6 cellular contexts compared by ENCODE assay signal in the genomic region with DNA sequence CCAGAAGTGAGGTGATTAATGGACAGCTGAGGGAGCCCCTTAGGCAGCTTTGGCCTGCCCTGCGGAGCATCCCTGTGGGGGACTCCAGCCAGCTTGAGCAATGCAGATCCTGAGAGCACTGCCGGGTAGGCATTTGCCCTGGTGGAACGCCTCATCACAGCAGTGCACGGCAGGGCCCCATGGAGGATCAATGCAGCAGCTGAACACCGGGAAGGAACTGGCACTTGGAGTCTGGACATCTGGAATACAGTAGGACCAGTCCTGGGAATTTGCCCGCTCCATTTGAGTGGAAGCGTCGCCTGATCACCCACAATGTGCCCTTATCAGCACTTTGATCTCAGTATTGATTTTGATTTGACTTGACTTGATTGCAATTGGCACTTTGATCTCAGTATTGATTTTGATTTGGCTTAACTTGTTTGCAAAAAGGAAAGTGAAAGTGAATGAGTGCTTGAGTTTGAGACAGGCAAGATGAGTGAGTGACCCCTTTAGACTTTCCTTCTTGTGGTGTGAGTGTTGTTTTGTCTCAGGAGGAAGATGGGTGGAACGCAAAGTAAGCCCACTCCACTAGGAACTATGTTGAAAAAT.
A peak's percentile ranks its signal among the peaks of the same experiment; 100 is the strongest.
DNase-seq lines count a peak whose midpoint lies in the region; ATAC-seq, FAIRE-seq and TF ChIP-seq lines count a peak whose summit lies in the region.
"Not testable (repeated sequence)": the region's sequence is repeated elsewhere in the genome, so short reads cannot be mapped to it uniquely, and the experiment has no call there.

No MANE protein-coding gene starts in this region.

- BruUV-seq in Panc1 (replicated peaks; lab: Mats Ljungman, UMichigan): not testable (repeated sequence)
- BruUV-seq in K562 (replicated peaks; lab: Mats Ljungman, UMichigan): TSS peak; percentile 33

- not testable (repeated sequence) for TF ChIP-seq RAD21 in K562 (CRISPR knock-in tag; conservative IDR thresholded peaks at IDR 0.05 in 1 of 2, IDR thresholded peaks at IDR 0.05 in 1 of 2); liver (IDR thresholded peaks at IDR 0.05)

- H3K9me3 ChIP-seq in Panc1 (ENCODE audit: control insufficient read depth, insufficient read depth, low read depth, low read length); K562 (replicated peaks; ENCODE audit: control insufficient read depth, insufficient read depth, low read depth, low read length); liver (ENCODE audit: control insufficient read depth in 4 of 4, low read length in 3 of 4); small intestine (ENCODE audit: control insufficient read depth, low read depth): not testable (repeated sequence)

- 80% methylated on average over 7 of the region's 9 CpGs for WGBS in K562 (ENCODE audit: insufficient coverage, low coverage, missing lambda C conversion rate)
- WGBS in liver: 53% methylated on average over 9 of the region's 9 CpGs
- WGBS in small intestine, 3 donors: 77 to 92% (median 82%) methylated on average over 8 to 9 of the region's 9 CpGs

- not testable (repeated sequence) for H3K27ac ChIP-seq in Panc1 (ENCODE audit: low read length); K562 (ENCODE audit: extremely low read depth, low read depth, low read length); liver (ENCODE audit: low read depth in 1 of 2, low read length in 2 of 2); small intestine (ENCODE audit: low read depth in 1 of 2, low read length in 1 of 2)

- not testable (repeated sequence) for H3K4me3 ChIP-seq in Panc1 (ENCODE audit: low read depth in 2 of 2, low read length in 2 of 2); K562; liver (ENCODE audit: low read depth in 1 of 3, low read length in 3 of 3); small intestine (ENCODE audit: low read depth in 1 of 2, low read length in 2 of 2)

- not testable (repeated sequence) for H3K27me3 ChIP-seq in Panc1 (ENCODE audit: control insufficient read depth, insufficient read depth, low read length); K562 (ENCODE audit: control insufficient read depth in 2 of 2, insufficient read depth in 2 of 2, low read length in 2 of 2); liver (ENCODE audit: control insufficient read depth in 4 of 4, insufficient read depth in 4 of 4, low read length in 3 of 4); small intestine (ENCODE audit: control insufficient read depth in 2 of 2, insufficient read depth in 2 of 2, low read length in 2 of 2)

- POLR2A ChIA-PET in Panc1 (lab: Charles Lee); K562 (lab: Yijun Ruan, JAX): not testable (repeated sequence)

- not testable (repeated sequence) for H3K79me2 ChIP-seq in K562 (ENCODE audit: control insufficient read depth, insufficient read depth, low read length)

- TF ChIP-seq CTCF in Panc1 (IDR thresholded peaks at IDR 0.05); K562 (IDR thresholded peaks at IDR 0.05 in 2 of 3, conservative IDR thresholded peaks at IDR 0.05 in 1 of 3; ENCODE audit: insufficient read depth in 2 of 3, low read depth in 1 of 3, low read length in 3 of 3); liver (IDR thresholded peaks at IDR 0.05; ENCODE audit: low read depth, low read length, missing input control): not testable (repeated sequence)

- not testable (repeated sequence) for H3K36me3 ChIP-seq in Panc1 (ENCODE audit: control insufficient read depth, insufficient read depth, low read length); K562 (ENCODE audit: control insufficient read depth, insufficient read depth, low read length); liver (ENCODE audit: control insufficient read depth in 4 of 4, insufficient read depth in 3 of 4, low read depth in 1 of 4, low read length in 3 of 4); small intestine (ENCODE audit: control insufficient read depth in 2 of 2, insufficient read depth in 2 of 2, low read length in 2 of 2)

- CTCF ChIA-PET in Panc1 (lab: Charles Lee); K562 (lab: Yijun Ruan, JAX; ENCODE audit: low intra/inter-chr PET ratio): not testable (repeated sequence)

- intact Hi-C loops in Panc1 (cut with micrococcal nuclease; ENCODE audit: unreplicated experiment); K562 (cut with micrococcal nuclease): not testable (repeated sequence)

- not testable (repeated sequence) for H3K4me1 ChIP-seq in Panc1 (ENCODE audit: control insufficient read depth, insufficient read depth, low read length); K562 (replicated peaks in 1 of 2; ENCODE audit: control insufficient read depth in 2 of 2, insufficient read depth in 2 of 2, low read length in 2 of 2); liver (ENCODE audit: control insufficient read depth in 4 of 4, insufficient read depth in 4 of 4, low read length in 3 of 4); small intestine (ENCODE audit: control insufficient read depth in 2 of 2, insufficient read depth in 1 of 2, low read depth in 1 of 2, low read length in 1 of 2)

- H3K9ac ChIP-seq in K562 (ENCODE audit: insufficient read depth in 1 of 2, low read depth in 2 of 2, low read length in 2 of 2); liver (ENCODE audit: low read depth in 1 of 2, low read length in 2 of 2): not testable (repeated sequence)

- not testable (repeated sequence) for H3K9me1 ChIP-seq in K562 (ENCODE audit: control insufficient read depth, insufficient read depth, low read length)

- not testable (repeated sequence) for H3K4me2 ChIP-seq in K562 (ENCODE audit: insufficient read depth, low read length)

- in situ Hi-C loops in Panc1 (cut with HindIII; ENCODE audit: low pct_unique_long_range_greater_than_20kb, low sequenced_read_pairs); K562 (cut with MboI): not testable (repeated sequence)

- not testable (repeated sequence) for H2AFZ ChIP-seq in K562 (ENCODE audit: low read depth, low read length)

- not testable (repeated sequence) for H4K20me1 ChIP-seq in K562 (replicated peaks; ENCODE audit: control insufficient read depth, insufficient read depth, low read length)

- ATAC-seq in Panc1 (0 out of 2 replicates have a peak, but pooled peaks have one; percentile 35), left lobe of liver (peak; percentile 92)
- not testable (repeated sequence) for ATAC-seq in K562

- not testable (repeated sequence) for DNase-seq in Panc1 (ENCODE audit: low read depth, low spot score); K562 (ENCODE audit: extremely low read depth in 1 of 4, low spot score in 3 of 4)
- DNase-seq in left lobe of liver (ENCODE audit: low spot score): peak; percentile 57
- peak; percentile 42 for DNase-seq in mucosa of gallbladder (ENCODE audit: low spot score)
- peak; percentile 11 for DNase-seq in small intestine

- TF ChIP-seq POLR2A in K562 (conservative IDR thresholded peaks at IDR 0.05): not testable (repeated sequence)

- TF ChIP-seq EP300 in K562 (IDR thresholded peaks at IDR 0.05; ENCODE audit: low read length): not testable (repeated sequence)

- FAIRE-seq in K562 (lab: Jason Lieb, UNC); small intestine (lab: Jason Lieb, UNC): not testable (repeated sequence)

TF ChIP-seq in liver, 16 proteins besides CTCF, POLR2A, EP300 and RAD21:
- TF ChIP-seq HNF4A (conservative IDR thresholded peaks at IDR 0.05) (peak; percentile 46 to 69), RXRA (IDR thresholded peaks at IDR 0.05) (peak in 1 of 2 donors; percentile 15)
